In the genomic region with DNA sequence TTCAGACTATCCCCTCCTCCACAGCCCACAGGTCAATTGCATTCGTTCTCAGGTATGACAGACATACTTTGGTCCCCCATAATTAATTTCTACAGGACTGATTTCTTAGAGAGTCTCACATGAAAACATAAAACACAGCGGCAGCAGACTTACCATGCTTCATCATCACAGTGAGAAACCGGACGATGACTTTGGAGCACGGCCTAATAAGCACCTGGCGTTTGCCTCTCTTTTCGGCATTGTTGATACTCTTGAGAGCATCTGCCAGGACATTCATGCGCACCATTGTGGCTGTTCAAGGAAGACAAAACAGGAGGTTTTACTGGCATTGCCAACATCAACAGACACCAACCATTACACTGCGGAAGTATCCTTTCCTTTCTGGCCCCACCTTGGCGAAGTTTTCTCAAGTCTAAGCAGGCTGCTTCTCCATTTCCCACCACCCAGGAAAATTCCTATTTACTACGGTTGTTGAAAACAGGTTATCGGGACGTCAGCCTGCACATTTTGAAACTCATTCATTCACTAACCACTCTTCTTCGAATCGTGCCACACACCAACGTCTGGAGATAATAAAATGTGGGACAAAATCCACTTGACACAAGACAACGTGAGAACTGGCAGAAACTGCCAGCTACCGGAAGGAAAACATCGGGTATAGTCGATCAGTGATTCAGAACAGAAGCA, we compare ENCODE assay signal across 8 cellular contexts. TPM values are rescaled to one million over a fixed set of nuclear protein-coding genes. Genes with fewer than 3 reads are reported as not detected.
DNase-seq lines count a peak whose midpoint lies in the region; ATAC-seq and TF ChIP-seq lines count a peak whose summit lies in the region.

No MANE protein-coding gene starts in this region.

- H3K27me3 ChIP-seq in HUES64 (ENCODE audit: insufficient read depth, low read length), result no peaks in the 10 kb centered on the region

- CTCF ChIA-PET in AG04449 (lab: Yijun Ruan, JAX), result interaction anchor here (0.9 to 11.2 kb wide), 2 partner anchors 14 to 180 kb away, joined by 3 to 90 read pairs; a partner anchor contains a TSS
- CTCF ChIA-PET in MCF 10A (lab: Yijun Ruan, JAX), result interaction anchor here (0.5 to 5.3 kb wide), 6 partner anchors 13 to 1137 kb away, joined by 3 to 34 read pairs (median 5); a partner anchor contains a TSS

- intact Hi-C loops in MCF 10A (cut with micrococcal nuclease), result no loop called here

- TF ChIP-seq CTCF in AG04449 (IDR thresholded peaks at IDR 0.05; ENCODE audit: insufficient read depth, low read length, missing control alignments) (no peak), MCF 10A (IDR thresholded peaks at IDR 0.05; ENCODE audit: unreplicated experiment) (no peak), mesothelial cell of epicardium (IDR thresholded peaks at IDR 0.05; ENCODE audit: unreplicated experiment) (no peak)

- peak overlapping the region; percentile 89 for H3K27ac ChIP-seq in HUES64 (ENCODE audit: low read depth, low read length)

- peak overlapping the region; percentile 87 for H3K27ac Mint-ChIP-seq in MCF 10A (ENCODE audit: low read depth, unreplicated experiment)
- H3K27ac Mint-ChIP-seq in mesothelial cell of epicardium, result peak overlapping the region; percentile 98

- POLR2A ChIA-PET in AG04449 (lab: Yijun Ruan, JAX) (interaction anchor here (8.7 kb wide), 1 partner anchor 11 kb away, joined by 99 read pairs; a partner anchor contains a TSS), MCF 10A (lab: Yijun Ruan, JAX) (interaction anchor here (0.6 to 9.5 kb wide), 8 partner anchors 14 to 937 kb away, joined by 3 to 238 read pairs (median 4); a partner anchor contains a TSS)

- H3K36me3 Mint-ChIP-seq in MCF 10A (ENCODE audit: insufficient read depth, unreplicated experiment), result peaks cover 97% of the 10 kb centered on the region
- H3K36me3 Mint-ChIP-seq in mesothelial cell of epicardium, result peaks cover 42% of the 10 kb centered on the region

- H3K4me1 ChIP-seq in HUES64 (ENCODE audit: insufficient read depth, low read length), result peaks cover 13% of the 10 kb centered on the region; the same call in 1 of the 2 replicates

- no peaks in the 10 kb centered on the region for H3K9me3 Mint-ChIP-seq in MCF 10A (ENCODE audit: unreplicated experiment)
- no peaks in the 10 kb centered on the region for H3K9me3 Mint-ChIP-seq in mesothelial cell of epicardium

- peaks cover 85% of the 10 kb centered on the region for H3K36me3 ChIP-seq in HUES64 (ENCODE audit: insufficient read depth, low read length)

- no peak for ATAC-seq in GM18867 (IDR thresholded peaks at IDR 0.05; ENCODE audit: unreplicated experiment)

- peak overlapping the region; percentile 99 for H3K9ac ChIP-seq in HUES64 (ENCODE audit: low read depth, low read length)

- H3K4me1 Mint-ChIP-seq in MCF 10A (ENCODE audit: insufficient read depth, unreplicated experiment) (peaks cover 34% of the 10 kb centered on the region), mesothelial cell of epicardium (peaks cover 42% of the 10 kb centered on the region)

- WGBS in HUES64, result 11% methylated on average over 20 of the region's 20 CpGs

- H3K9me3 ChIP-seq in HUES64 (ENCODE audit: insufficient read depth, low read depth, low read length), result no peaks in the 10 kb centered on the region

- H3K27me3 Mint-ChIP-seq in MCF 10A (ENCODE audit: insufficient read depth, unreplicated experiment) (no peaks in the 10 kb centered on the region), mesothelial cell of epicardium (ENCODE audit: low read depth) (no peaks in the 10 kb centered on the region)

- H3K4me3 ChIP-seq in AG04449 (ENCODE audit: low read depth, low read length), result peak overlapping the region; percentile 97
- H3K4me3 ChIP-seq in HUES64 (ENCODE audit: low read length), result peak overlapping the region; percentile 97

- BruUV-seq in MCF 10A (replicated peaks; lab: Mats Ljungman, UMichigan), result no TSS peak

- DNase-seq in AG04449 (ENCODE audit: low read depth, low spot score) (no peak), MCF 10A (ENCODE audit: unreplicated experiment) (peak; percentile 34), mesothelial cell of epicardium (ENCODE audit: low spot score in 2 of 2, unreplicated experiment in 2 of 2) (no peak), NCI-H2227 (lab: John Stamatoyannopoulos, UW; ENCODE audit: unreplicated experiment) (no peak), DMS114 treated with DMSO at 0.1 percent for 48 hours (lab: John Stamatoyannopoulos, UW; ENCODE audit: unreplicated experiment) (no peak), NCI-H510A (lab: John Stamatoyannopoulos, UW) (no peak)

- H3K4me3 Mint-ChIP-seq in MCF 10A (ENCODE audit: unreplicated experiment), result peak overlapping the region; percentile 95
- peak overlapping the region; percentile 100 for H3K4me3 Mint-ChIP-seq in mesothelial cell of epicardium

RNA-seq across cellular contexts. Expression of a gene that starts 1.2 kb away (rescaled TPM):
- polyA plus RNA-seq in HUES64 (2013, experiment 1 of 2), result 1,849 TPM
- polyA plus RNA-seq in HUES64 (2013, experiment 2 of 2), result 1,867 TPM
- 869 and 1,431 TPM in 2 replicates for total RNA-seq in MCF 10A (2022)
- 1,664 to 1,782 TPM (median 1,739 TPM) in 3 replicates for total RNA-seq in mesothelial cell of epicardium

RNA-seq across cellular contexts. Expression of a gene that starts 12.4 kb away (rescaled TPM):
- 172 TPM for polyA plus RNA-seq in HUES64 (2013, experiment 1 of 2)
- 178 TPM for polyA plus RNA-seq in HUES64 (2013, experiment 2 of 2)
- total RNA-seq in MCF 10A (2022) (120 and 128 TPM in 2 replicates), mesothelial cell of epicardium (124 to 130 TPM (median 124 TPM) in 3 replicates)
